8 cellular contexts compared by ENCODE assay signal in genomic region chr5:143403607-143404415, GRCh38. TPM values are rescaled to one million over a fixed set of nuclear protein-coding genes. Genes with fewer than 3 reads are reported as not detected.
DNase-seq lines count a peak whose midpoint lies in the region; ATAC-seq and TF ChIP-seq lines count a peak whose summit lies in the region.

Gene NR3C1 (minus strand): TSS chr5:143403686. CDS start chr5:143400839, 2,847 bp downstream.

- under 1% methylated on average over 54 of the region's 111 CpGs for WGBS in mesenchymal stem cell

- H3K9me3 ChIP-seq in BE2C (no peaks in the 10 kb centered on the region), mesenchymal stem cell (ENCODE audit: control insufficient read depth, low read length) (no peaks in the 10 kb centered on the region)
- no peaks in the 10 kb centered on the region for H3K9me3 ChIP-seq in effector memory CD4-positive, alpha-beta T cell (ENCODE audit: control insufficient read depth, low read length)

- H4K8ac ChIP-seq in mesenchymal stem cell (ENCODE audit: low read length), result peak within 1 kb of the TSS; percentile 95

- H3K4me1 ChIP-seq in BE2C (no peaks in the 10 kb centered on the region), mesenchymal stem cell (ENCODE audit: control insufficient read depth, insufficient read depth, low read depth, low read length) (peaks cover 2% of the 10 kb centered on the region)
- peaks cover 16% of the 10 kb centered on the region for H3K4me1 ChIP-seq in effector memory CD4-positive, alpha-beta T cell (ENCODE audit: control insufficient read depth, insufficient read depth, low read length, poor library complexity, severe bottlenecking)

- peaks cover 7% of the 10 kb centered on the region for H3K79me1 ChIP-seq in mesenchymal stem cell (replicated peaks; ENCODE audit: low read length, poor library complexity, severe bottlenecking)

- peak within 1 kb of the TSS; percentile 96 for H2BK5ac ChIP-seq in mesenchymal stem cell (ENCODE audit: low read depth, low read length, poor library complexity, severe bottlenecking)

- ATAC-seq in GM18907 (IDR thresholded peaks at IDR 0.05; ENCODE audit: unreplicated experiment) (peak; percentile 64), HG03159 (IDR thresholded peaks at IDR 0.05; ENCODE audit: unreplicated experiment) (peak; percentile 56)

- peak within 1 kb of the TSS; percentile 100 for H2BK120ac ChIP-seq in mesenchymal stem cell (ENCODE audit: low read depth, low read length)

- H3K4ac ChIP-seq in mesenchymal stem cell (ENCODE audit: low read depth in 1 of 2, low read length in 2 of 2), result peak within 1 kb of the TSS; percentile 81 to 96

- no peak within 1 kb of the TSS for H2AK5ac ChIP-seq in mesenchymal stem cell (ENCODE audit: low read length, severe bottlenecking)

- H3K36me3 ChIP-seq in BE2C (no peaks in the 10 kb centered on the region), mesenchymal stem cell (ENCODE audit: control insufficient read depth in 1 of 2, insufficient read depth in 2 of 2, low read depth in 1 of 2, low read length in 2 of 2) (peaks cover 0 to 16% of the 10 kb centered on the region in 2 experiments)
- peaks cover 9% of the 10 kb centered on the region for H3K36me3 ChIP-seq in effector memory CD4-positive, alpha-beta T cell (ENCODE audit: control insufficient read depth, insufficient read depth, low read length)

- peak within 1 kb of the TSS; percentile 95 for H3K27ac ChIP-seq in effector memory CD4-positive, alpha-beta T cell (ENCODE audit: insufficient read depth, low read length, poor library complexity, severe bottlenecking)
- peak within 1 kb of the TSS; percentile 93 for H3K27ac ChIP-seq in mesenchymal stem cell (ENCODE audit: low read length, poor library complexity, severe bottlenecking)

- H3K27me3 ChIP-seq in BE2C (peaks cover 74% of the 10 kb centered on the region), mesenchymal stem cell (ENCODE audit: control insufficient read depth in 1 of 2, insufficient read depth in 1 of 2, low read length in 2 of 2) (no peaks in the 10 kb centered on the region)
- no peaks in the 10 kb centered on the region for H3K27me3 ChIP-seq in effector memory CD4-positive, alpha-beta T cell (replicated peaks; ENCODE audit: control insufficient read depth, insufficient read depth, low read length, poor library complexity, severe bottlenecking)

- H3K14ac ChIP-seq in mesenchymal stem cell (ENCODE audit: low read length in 2 of 2), result peak within 1 kb of the TSS; percentile 57 to 98

- H3K4me2 ChIP-seq in mesenchymal stem cell (ENCODE audit: low read length, poor library complexity, severe bottlenecking), result peak within 1 kb of the TSS; percentile 87

- no peak for TF ChIP-seq CTCF in BE2C (IDR thresholded peaks at IDR 0.05; ENCODE audit: low read depth, low read length)

- peak within 1 kb of the TSS; percentile 100 for H2BK15ac ChIP-seq in mesenchymal stem cell (ENCODE audit: low read depth, poor library complexity, severe bottlenecking)

- peak within 1 kb of the TSS; percentile 89 to 98 for H2BK12ac ChIP-seq in mesenchymal stem cell (ENCODE audit: low read length in 2 of 2)

- peak; percentile 64 for DNase-seq in BE2C
- DNase-seq in NCI-H748 treated with DMSO at 0.1 percent for 48 hours (lab: John Stamatoyannopoulos, UW), result peak; percentile 8
- peak; percentile 93 for DNase-seq in activated CD8-positive, alpha-beta memory T cell treated with anti-CD3 and anti-CD28 coated beads for 24 hours
- peak; percentile 77 to 82 (median 80) for DNase-seq in effector memory CD4-positive, alpha-beta T cell
- DNase-seq in mesenchymal stem cell, result peak; percentile 90
- peak; percentile 83 for DNase-seq in stimulated activated CD8-positive, alpha-beta memory T cell treated with anti-CD3 and anti-CD28 coated beads, Interleukin-12 subunit alpha, Interleukin-12 subunit beta, amount 100 ng/mL, for 4 hours (ENCODE audit: low read depth)

- H3K23ac ChIP-seq in mesenchymal stem cell (ENCODE audit: low read length in 2 of 2), result peak within 1 kb of the TSS; percentile 85 to 93

- H3K18ac ChIP-seq in mesenchymal stem cell (ENCODE audit: low read depth in 1 of 2, low read length in 2 of 2), result peak within 1 kb of the TSS; percentile 98 to 99

- peak within 1 kb of the TSS; percentile 96 for H3K9ac ChIP-seq in mesenchymal stem cell (ENCODE audit: low read length)

- peak within 1 kb of the TSS; percentile 85 for H2AFZ ChIP-seq in mesenchymal stem cell (ENCODE audit: low read depth, low read length)

- H4K91ac ChIP-seq in mesenchymal stem cell (ENCODE audit: low read length), result peak within 1 kb of the TSS; percentile 97

- H3K4me3 ChIP-seq in BE2C (ENCODE audit: low read depth, low read length) (peak within 1 kb of the TSS; percentile 82), mesenchymal stem cell (ENCODE audit: insufficient read depth in 1 of 2, low read depth in 1 of 2, low read length in 2 of 2) (peak within 1 kb of the TSS; percentile 89 to 97)
- H3K4me3 ChIP-seq in effector memory CD4-positive, alpha-beta T cell (ENCODE audit: insufficient read depth, low read depth, low read length, poor library complexity, severe bottlenecking), result peak within 1 kb of the TSS; percentile 96

RNA-seq across cellular contexts. Expression of gene NR3C1, which starts in this region (rescaled TPM):
- 0.39 TPM for polyA plus RNA-seq in BE2C (2012; ENCODE audit: insufficient read depth, insufficient read length, low read depth)
- 24.7 TPM for polyA plus RNA-seq in mesenchymal stem cell (2013, experiment 1 of 2)
- 24.3 TPM for polyA plus RNA-seq in mesenchymal stem cell (2013, experiment 2 of 2)

Comparison
In these comparisons a context has a peak if more than half of its experiments do, and no peak if none do; other contexts are left out.
1. Peak in every context shown above with its lines: DNase-seq, ATAC-seq, H3K4me3 ChIP-seq and H3K27ac ChIP-seq.
2. DNase-seq: peak in every context shown above with its lines; median percentile 93 in activated CD8-positive, alpha-beta memory T cell treated with anti-CD3 and anti-CD28 coated beads for 24 hours; 90 in mesenchymal stem cell; 83 in stimulated activated CD8-positive, alpha-beta memory T cell treated with anti-CD3 and anti-CD28 coated beads, Interleukin-12 subunit alpha, Interleukin-12 subunit beta, amount 100 ng/mL, for 4 hours; 80 in effector memory CD4-positive, alpha-beta T cell; 64 in BE2C; 8 in NCI-H748 treated with DMSO at 0.1 percent for 48 hours.